Comparison of ENCODE assay signal across 27 cellular contexts in the genomic region with DNA sequence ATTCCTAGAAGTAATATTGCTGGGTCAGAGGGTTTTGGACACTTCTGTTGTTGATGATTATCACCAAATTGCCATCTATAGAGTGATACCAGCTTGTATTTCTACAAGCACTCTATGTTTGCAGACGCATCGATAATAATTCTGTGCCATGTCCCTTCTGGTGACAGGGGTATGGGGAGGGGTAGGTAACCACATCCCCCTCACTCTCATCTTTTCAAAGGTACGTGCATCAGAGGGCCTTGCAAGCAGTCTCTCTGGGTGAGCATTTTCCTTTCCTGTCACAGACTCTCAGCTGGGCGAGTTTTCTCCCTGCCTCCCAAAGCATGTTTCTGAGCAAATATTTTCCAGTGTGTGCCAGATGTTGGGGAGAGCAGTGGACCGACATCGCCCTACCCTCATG.
DNase-seq lines count a peak whose midpoint lies in the region; ATAC-seq and TF ChIP-seq lines count a peak whose summit lies in the region.
"Had no signal": no experiment of that assay in that cellular context is flagged by ENCODE, and none has a peak within 500 bp of the region (broad histone marks: within the 10 kb centered on the region; RNA-seq: fewer than 3 reads in every experiment).

No MANE protein-coding gene starts in this region.

- no peak for DNase-seq in stimulated activated naive CD8-positive, alpha-beta T cell treated with anti-CD3 and anti-CD28 coated beads, Interleukin-15, amount 100 ng/mL, for 72 hours
- DNase-seq in stimulated activated naive CD8-positive, alpha-beta T cell treated with anti-CD3 and anti-CD28 coated beads, Interleukin-15, Interleukin-2, amounts not matched to agents 100 U/mL and 50 U/mL, for 24 hours = no peak
- DNase-seq in activated CD8-positive, alpha-beta T cell treated with anti-CD3 and anti-CD28 coated beads, Interleukin-2, amount 10 ng/mL, durations not matched to agents 7 days and 5 days = no peak
- peak in 7 of 9 donors; percentile 30 to 72 (median 61) for DNase-seq in naive thymus-derived CD4-positive, alpha-beta T cell
- DNase-seq in 8988T (no peak), WERI-Rb-1 (no peak)
- DNase-seq: activated B cell treated with CpG ODN at 0.5 μM for 24 hours; activated T-cell treated with anti-CD3 and anti-CD28 coated beads, Interleukin-2, amount 50 U/mL, for 4 hours; cerebellar nuclear complex; effector CD8-positive, alpha-beta T cell; erythroblast; HCEC 1CT; heart right ventricle; left colon; NCI-H1048; NCI-H187; NCI-H526 treated with DMSO at 0.1 percent for 48 hours; RPMI8226; small intestine; stimulated activated CD4-positive, alpha-beta T cell treated with anti-CD3 and anti-CD28 coated beads, Interleukin-2, amount 100 ng/mL, for 24 hours; testis had no signal

- CTCF ChIA-PET in activated CD8-positive, alpha-beta T cell treated with anti-CD3 and anti-CD28 coated beads, Interleukin-2, amount 10 ng/mL, durations not matched to agents 7 days and 5 days (lab: Charles Lee) = no interaction called here
- CTCF ChIA-PET in naive thymus-derived CD4-positive, alpha-beta T cell (lab: Charles Lee) = no interaction called here

- peaks cover 55% of the 10 kb centered on the region for H3K4me1 Mint-ChIP-seq in stimulated activated naive CD8-positive, alpha-beta T cell treated with anti-CD3 and anti-CD28 coated beads, Interleukin-15, amount 100 ng/mL, for 72 hours
- peaks cover 63% of the 10 kb centered on the region for H3K4me1 Mint-ChIP-seq in activated CD8-positive, alpha-beta T cell treated with anti-CD3 and anti-CD28 coated beads, Interleukin-2, amount 10 ng/mL, durations not matched to agents 7 days and 5 days (ENCODE audit: low read depth)
- H3K4me1 Mint-ChIP-seq in naive thymus-derived CD4-positive, alpha-beta T cell = peaks cover 36 to 55% (median 42%) of the 10 kb centered on the region in 7 donors

- H3K9me3 Mint-ChIP-seq in stimulated activated naive CD8-positive, alpha-beta T cell treated with anti-CD3 and anti-CD28 coated beads, Interleukin-15, amount 100 ng/mL, for 72 hours = no peaks in the 10 kb centered on the region
- H3K9me3 Mint-ChIP-seq in activated CD8-positive, alpha-beta T cell treated with anti-CD3 and anti-CD28 coated beads, Interleukin-2, amount 10 ng/mL, durations not matched to agents 7 days and 5 days (ENCODE audit: insufficient read depth) = no peaks in the 10 kb centered on the region
- no peaks in the 10 kb centered on the region for H3K9me3 Mint-ChIP-seq in naive thymus-derived CD4-positive, alpha-beta T cell
- H3K9me3 Mint-ChIP-seq: activated B cell treated with CpG ODN at 0.5 μM for 24 hours; activated T-cell treated with anti-CD3 and anti-CD28 coated beads, Interleukin-2, amount 50 U/mL, for 4 hours; memory B cell had no signal

- no peaks in the 10 kb centered on the region for H3K36me3 ChIP-seq in naive thymus-derived CD4-positive, alpha-beta T cell (ENCODE audit: control insufficient read depth in 2 of 3, insufficient read depth in 3 of 3, low read length in 3 of 3)
- peaks cover 9% of the 10 kb centered on the region for H3K36me3 ChIP-seq in WERI-Rb-1
- H3K36me3 ChIP-seq: vagina had no signal

- H3K27me3 Mint-ChIP-seq in stimulated activated naive CD8-positive, alpha-beta T cell treated with anti-CD3 and anti-CD28 coated beads, Interleukin-15, amount 100 ng/mL, for 72 hours = no peaks in the 10 kb centered on the region
- H3K27me3 Mint-ChIP-seq in activated CD8-positive, alpha-beta T cell treated with anti-CD3 and anti-CD28 coated beads, Interleukin-2, amount 10 ng/mL, durations not matched to agents 7 days and 5 days (ENCODE audit: low read depth) = no peaks in the 10 kb centered on the region
- H3K27me3 Mint-ChIP-seq in naive thymus-derived CD4-positive, alpha-beta T cell = no peaks in the 10 kb centered on the region
- H3K27me3 Mint-ChIP-seq: activated B cell treated with CpG ODN at 0.5 μM for 24 hours; activated naive CD8-positive, alpha-beta T cell; memory B cell had no signal

- H3K27ac Mint-ChIP-seq in stimulated activated naive CD8-positive, alpha-beta T cell treated with anti-CD3 and anti-CD28 coated beads, Interleukin-15, amount 100 ng/mL, for 72 hours = no peak overlapping the region
- peak overlapping the region; percentile 49 for H3K27ac Mint-ChIP-seq in activated CD8-positive, alpha-beta T cell treated with anti-CD3 and anti-CD28 coated beads, Interleukin-2, amount 10 ng/mL, durations not matched to agents 7 days and 5 days
- H3K27ac Mint-ChIP-seq in naive thymus-derived CD4-positive, alpha-beta T cell = peak overlapping the region in 8 of 9 donors; percentile 33 to 88 (median 55)
- H3K27ac Mint-ChIP-seq: activated B cell treated with CpG ODN at 0.5 μM for 24 hours; activated naive CD8-positive, alpha-beta T cell; memory B cell had no signal

- TF ChIP-seq CTCF in WERI-Rb-1 (IDR thresholded peaks at IDR 0.05; ENCODE audit: low read depth, low read length) = no peak

- peak; percentile 18 for ATAC-seq in stimulated activated naive CD8-positive, alpha-beta T cell treated with anti-CD3 and anti-CD28 coated beads, Interleukin-15, amount 100 ng/mL, for 72 hours
- ATAC-seq in stimulated activated naive CD8-positive, alpha-beta T cell treated with anti-CD3 and anti-CD28 coated beads, Interleukin-15, Interleukin-2, amounts not matched to agents 100 U/mL and 50 U/mL, for 24 hours = no peak
- no peak for ATAC-seq in activated CD8-positive, alpha-beta T cell treated with anti-CD3 and anti-CD28 coated beads, Interleukin-2, amount 10 ng/mL, durations not matched to agents 7 days and 5 days
- ATAC-seq in naive thymus-derived CD4-positive, alpha-beta T cell = peak; percentile 57
- no peak for ATAC-seq in GM18873 (IDR thresholded peaks at IDR 0.05; ENCODE audit: low FRiP score, unreplicated experiment)
- ATAC-seq: heart right ventricle, HepG2, left colon had no signal

- no peak overlapping the region for H3K27ac ChIP-seq in naive thymus-derived CD4-positive, alpha-beta T cell (ENCODE audit: low read depth, low read length)
- no peak overlapping the region for H3K27ac ChIP-seq in WERI-Rb-1
- H3K27ac ChIP-seq: SK-N-MC, testis, vagina had no signal

- POLR2A ChIA-PET in activated CD8-positive, alpha-beta T cell treated with anti-CD3 and anti-CD28 coated beads, Interleukin-2, amount 10 ng/mL, durations not matched to agents 7 days and 5 days (lab: Charles Lee) = no interaction called here
- POLR2A ChIA-PET in naive thymus-derived CD4-positive, alpha-beta T cell (lab: Charles Lee) = interaction anchor here (1.8 kb wide), 1 partner anchor 9 kb away, joined by 4 read pairs; no protein-coding TSS in a partner anchor

- no peak overlapping the region for H3K4me3 ChIP-seq in naive thymus-derived CD4-positive, alpha-beta T cell (ENCODE audit: low read length)
- H3K4me3 ChIP-seq in WERI-Rb-1 (ENCODE audit: low read depth, low read length) = no peak overlapping the region
- H3K4me3 ChIP-seq: heart right ventricle, SK-N-MC, testis, vagina had no signal

- intact Hi-C loops in naive thymus-derived CD4-positive, alpha-beta T cell (cut with micrococcal nuclease) = no loop called here

- no peaks in the 10 kb centered on the region for H3K27me3 ChIP-seq in naive thymus-derived CD4-positive, alpha-beta T cell (ENCODE audit: control insufficient read depth in 2 of 2, insufficient read depth in 2 of 2, low read length in 2 of 2)
- H3K27me3 ChIP-seq in WERI-Rb-1 (ENCODE audit: insufficient read depth, low read depth, severe bottlenecking) = no peaks in the 10 kb centered on the region
- H3K27me3 ChIP-seq: heart right ventricle, testis, vagina had no signal

- H3K4me3 Mint-ChIP-seq in stimulated activated naive CD8-positive, alpha-beta T cell treated with anti-CD3 and anti-CD28 coated beads, Interleukin-15, amount 100 ng/mL, for 72 hours = no peak overlapping the region
- H3K4me3 Mint-ChIP-seq in activated CD8-positive, alpha-beta T cell treated with anti-CD3 and anti-CD28 coated beads, Interleukin-2, amount 10 ng/mL, durations not matched to agents 7 days and 5 days = no peak overlapping the region
- peak overlapping the region in 9 of 10 donors; percentile 15 to 63 (median 51) for H3K4me3 Mint-ChIP-seq in naive thymus-derived CD4-positive, alpha-beta T cell
- H3K4me3 Mint-ChIP-seq: activated B cell treated with CpG ODN at 0.5 μM for 24 hours; activated naive CD8-positive, alpha-beta T cell; activated T-cell treated with anti-CD3 and anti-CD28 coated beads, Interleukin-2, amount 50 U/mL, for 4 hours; memory B cell had no signal

- H3K4me1 ChIP-seq in naive thymus-derived CD4-positive, alpha-beta T cell (ENCODE audit: control insufficient read depth in 2 of 2, insufficient read depth in 2 of 2, low read length in 2 of 2) = peaks cover 0 to 27% of the 10 kb centered on the region in 2 donors

- H3K36me3 Mint-ChIP-seq in activated CD8-positive, alpha-beta T cell treated with anti-CD3 and anti-CD28 coated beads, Interleukin-2, amount 10 ng/mL, durations not matched to agents 7 days and 5 days (ENCODE audit: low read depth) = no peaks in the 10 kb centered on the region
- H3K36me3 Mint-ChIP-seq in naive thymus-derived CD4-positive, alpha-beta T cell = no peaks in the 10 kb centered on the region
- H3K36me3 Mint-ChIP-seq: activated naive CD8-positive, alpha-beta T cell; memory B cell had no signal

- no peaks in the 10 kb centered on the region for H3K9me3 ChIP-seq in naive thymus-derived CD4-positive, alpha-beta T cell (ENCODE audit: control insufficient read depth in 2 of 3, low read length in 3 of 3)
- no peaks in the 10 kb centered on the region for H3K9me3 ChIP-seq in WERI-Rb-1 (ENCODE audit: severe bottlenecking)
- H3K9me3 ChIP-seq: heart right ventricle, testis, vagina had no signal

Comparison
In these comparisons a context has a peak if more than half of its experiments do, and no peak if none do; other contexts are left out.
1. ATAC-seq: peak in stimulated activated naive CD8-positive, alpha-beta T cell treated with anti-CD3 and anti-CD28 coated beads, Interleukin-15, amount 100 ng/mL, for 72 hours (single experiment) and naive thymus-derived CD4-positive, alpha-beta T cell (single experiment); none in stimulated activated naive CD8-positive, alpha-beta T cell treated with anti-CD3 and anti-CD28 coated beads, Interleukin-15, Interleukin-2, amounts not matched to agents 100 U/mL and 50 U/mL, for 24 hours (single experiment), activated CD8-positive, alpha-beta T cell treated with anti-CD3 and anti-CD28 coated beads, Interleukin-2, amount 10 ng/mL, durations not matched to agents 7 days and 5 days (single experiment) and GM18873 (single experiment).
2. DNase-seq: peak in naive thymus-derived CD4-positive, alpha-beta T cell (7 of 9); none in stimulated activated naive CD8-positive, alpha-beta T cell treated with anti-CD3 and anti-CD28 coated beads, Interleukin-15, amount 100 ng/mL, for 72 hours (0 of 2), stimulated activated naive CD8-positive, alpha-beta T cell treated with anti-CD3 and anti-CD28 coated beads, Interleukin-15, Interleukin-2, amounts not matched to agents 100 U/mL and 50 U/mL, for 24 hours (single experiment), activated CD8-positive, alpha-beta T cell treated with anti-CD3 and anti-CD28 coated beads, Interleukin-2, amount 10 ng/mL, durations not matched to agents 7 days and 5 days (single experiment), 8988T (single experiment) and WERI-Rb-1 (single experiment).
3. H3K27ac Mint-ChIP-seq: peak in activated CD8-positive, alpha-beta T cell treated with anti-CD3 and anti-CD28 coated beads, Interleukin-2, amount 10 ng/mL, durations not matched to agents 7 days and 5 days (single experiment) and naive thymus-derived CD4-positive, alpha-beta T cell (8 of 9); none in stimulated activated naive CD8-positive, alpha-beta T cell treated with anti-CD3 and anti-CD28 coated beads, Interleukin-15, amount 100 ng/mL, for 72 hours (0 of 2).
4. H3K4me3 Mint-ChIP-seq: peak in naive thymus-derived CD4-positive, alpha-beta T cell (9 of 10); none in stimulated activated naive CD8-positive, alpha-beta T cell treated with anti-CD3 and anti-CD28 coated beads, Interleukin-15, amount 100 ng/mL, for 72 hours (0 of 2) and activated CD8-positive, alpha-beta T cell treated with anti-CD3 and anti-CD28 coated beads, Interleukin-2, amount 10 ng/mL, durations not matched to agents 7 days and 5 days (single experiment).